In genomic region chr5:170788626-170789304, GRCh38 we compare ENCODE assay signal across 31 cellular contexts. TPM values are rescaled to one million over a fixed set of nuclear protein-coding genes. Genes with fewer than 3 reads are reported as not detected.
A peak's percentile ranks its signal among the peaks of the same experiment; 100 is the strongest.
DNase-seq lines count a peak whose midpoint lies in the region; ATAC-seq and TF ChIP-seq lines count a peak whose summit lies in the region.
"Had no signal": no experiment of that assay in that cellular context is flagged by ENCODE, and none has a peak within 500 bp of the region (broad histone marks: within the 10 kb centered on the region; RNA-seq: fewer than 3 reads in every experiment).

No MANE protein-coding gene starts in this region.

- no peak overlapping the region for H4K91ac ChIP-seq in trophoblast cell (ENCODE audit: low read depth, low read length)

- H3K27me3 ChIP-seq in heart left ventricle (no peaks in the 10 kb centered on the region), trophoblast cell (ENCODE audit: insufficient read depth, low read length) (no peaks in the 10 kb centered on the region), gastrocnemius medialis (no peaks in the 10 kb centered on the region)
- H3K27me3 ChIP-seq: BE2C, body of pancreas, Peyer's patch, spleen, stomach, vagina had no signal

- peaks cover 0 to 42% (median 10%) of the 10 kb centered on the region in 12 donors for H3K4me1 ChIP-seq in heart left ventricle
- H3K4me1 ChIP-seq in trophoblast cell (ENCODE audit: control insufficient read depth in 1 of 2, insufficient read depth in 2 of 2, low read length in 2 of 2): peaks cover 11 to 34% of the 10 kb centered on the region in 2 experiments
- peaks cover 0 to 2% of the 10 kb centered on the region in 2 donors for H3K4me1 ChIP-seq in gastrocnemius medialis
- H3K4me1 ChIP-seq: BE2C, body of pancreas, Peyer's patch, spleen, vagina had no signal

- H2AK5ac ChIP-seq in trophoblast cell (ENCODE audit: low read length): no peak overlapping the region

- no peak overlapping the region for H2BK5ac ChIP-seq in trophoblast cell (ENCODE audit: low read depth, low read length, poor library complexity)

- H3K27me3 Mint-ChIP-seq in WTC11 (ENCODE audit: low read depth): peaks cover 6% of the 10 kb centered on the region; the same call in 1 of the 2 replicates
- H3K27me3 Mint-ChIP-seq: activated CD4-positive, alpha-beta T cell treated with anti-CD3 and anti-CD28 coated beads for 36 hours had no signal

- H4K8ac ChIP-seq in trophoblast cell (ENCODE audit: low read depth, low read length): peak overlapping the region; percentile 25

- no peak overlapping the region for H2BK12ac ChIP-seq in trophoblast cell (ENCODE audit: low read length)

- peak overlapping the region; percentile 71 for H3K4ac ChIP-seq in trophoblast cell (ENCODE audit: low read depth, low read length)

- H3K27ac ChIP-seq in heart left ventricle: peak overlapping the region in 10 of 12 donors; percentile 2 to 78 (median 64)
- H3K27ac ChIP-seq in trophoblast cell (ENCODE audit: low read depth, low read length): peak overlapping the region; percentile 43
- peak overlapping the region in 2 of 4 donors; percentile 29 to 46 for H3K27ac ChIP-seq in gastrocnemius medialis
- H3K27ac ChIP-seq: body of pancreas, Peyer's patch, spleen, stomach, vagina had no signal

- H3K14ac ChIP-seq in trophoblast cell (ENCODE audit: low read length): peak overlapping the region; percentile 11

- peak overlapping the region in 5 of 12 donors; percentile 10 to 32 (median 25) for H3K4me3 ChIP-seq in heart left ventricle
- no peak overlapping the region for H3K4me3 ChIP-seq in trophoblast cell (ENCODE audit: low read depth, low read length)
- no peak overlapping the region for H3K4me3 ChIP-seq in gastrocnemius medialis
- H3K4me3 ChIP-seq: body of pancreas, Peyer's patch, spleen, stomach, vagina had no signal

- H3K4me1 Mint-ChIP-seq in WTC11: peaks cover 51% of the 10 kb centered on the region
- H3K4me1 Mint-ChIP-seq: activated CD4-positive, alpha-beta T cell treated with anti-CD3 and anti-CD28 coated beads for 36 hours; memory B cell had no signal

- H3K79me1 ChIP-seq in trophoblast cell (ENCODE audit: low read length): peaks cover 32% of the 10 kb centered on the region

- H3K23ac ChIP-seq in trophoblast cell (ENCODE audit: low read length): no peak overlapping the region

- no peaks in the 10 kb centered on the region for H3K9me3 Mint-ChIP-seq in WTC11
- H3K9me3 Mint-ChIP-seq: activated T-helper 2 cell treated with anti-CD3 and anti-CD28 coated beads, Interferon-gamma antibody, Interleukin-2, Interleukin-4, amounts not matched to agents 10 μg/mL and 5 μg/mL and 100 μg/mL, durations not matched to agents 14 hours and 24 hours and 36 hours; CD8-positive, alpha-beta T cell; H9; memory B cell had no signal

- TF ChIP-seq CTCF in heart left ventricle (IDR thresholded peaks at IDR 0.05) (no peak), WTC11 (IDR thresholded peaks at IDR 0.05) (no peak), gastrocnemius medialis (IDR thresholded peaks at IDR 0.05 in 4 of 5, conservative IDR thresholded peaks at IDR 0.05 in 1 of 5) (no peak)

- in situ Hi-C loops in gastrocnemius medialis (cut with MboI; ENCODE audit: low sequenced_read_pairs in 4 of 4): no loop called here

- H3K9ac ChIP-seq in trophoblast cell (ENCODE audit: low read length): no peak overlapping the region

- peak overlapping the region; percentile 55 for H3K18ac ChIP-seq in trophoblast cell (ENCODE audit: low read length)

- POLR2A ChIA-PET in WTC11 (lab: Charles Lee): interaction anchor here (0.9 to 2.0 kb wide), 2 partner anchors 23 to 44 kb away, joined by 3 to 12 read pairs; no protein-coding TSS in a partner anchor

- no peaks in the 10 kb centered on the region for H3K36me3 Mint-ChIP-seq in WTC11
- H3K36me3 Mint-ChIP-seq: CD8-positive, alpha-beta T cell; memory B cell had no signal

- no peak overlapping the region for H3K4me3 Mint-ChIP-seq in WTC11
- H3K4me3 Mint-ChIP-seq: activated CD4-positive, alpha-beta T cell treated with anti-CD3 and anti-CD28 coated beads for 36 hours; activated CD8-positive, alpha-beta T cell treated with anti-CD3 and anti-CD28 coated beads, Interleukin-2, amount 10 ng/mL, durations not matched to agents 7 days and 5 days; CD8-positive, alpha-beta T cell; H9; memory B cell had no signal

- intact Hi-C loops in heart left ventricle (cut with DNase I): loop anchor here in 1 of 10 donors (2.0 kb wide), 1 partner anchor 44 kb away; no protein-coding TSS in a partner anchor
- intact Hi-C loops in left ventricle myocardium superior (cut with micrococcal nuclease): no loop called here
- intact Hi-C loops in gastrocnemius medialis (cut with DNase I; ENCODE audit: low total_unique reads): no loop called here

- H3K9me3 ChIP-seq in heart left ventricle: no peaks in the 10 kb centered on the region
- no peaks in the 10 kb centered on the region for H3K9me3 ChIP-seq in trophoblast cell (ENCODE audit: insufficient read depth, low read depth, low read length)
- H3K9me3 ChIP-seq in gastrocnemius medialis: no peaks in the 10 kb centered on the region
- H3K9me3 ChIP-seq: BE2C, body of pancreas, Peyer's patch, spleen, stomach, vagina had no signal

- WGBS in heart left ventricle, 4 donors: 59 to 76% (median 70%) methylated on average over 11 of the region's 11 CpGs
- no CpG with 5 or more reads among the region's 11 CpGs for WGBS in trophoblast cell (ENCODE audit: extremely low coverage, insufficient coverage, insufficient read length)

- no peak overlapping the region for H2AFZ ChIP-seq in trophoblast cell (ENCODE audit: insufficient read depth, low read length, poor library complexity)

- TF ChIP-seq POLR2A in heart left ventricle (IDR thresholded peaks at IDR 0.05) (no peak), gastrocnemius medialis (IDR thresholded peaks at IDR 0.05) (no peak)

- no peak overlapping the region for H3K27ac Mint-ChIP-seq in WTC11
- H3K27ac Mint-ChIP-seq: activated CD4-positive, alpha-beta T cell treated with anti-CD3 and anti-CD28 coated beads for 36 hours; activated CD8-positive, alpha-beta T cell treated with anti-CD3 and anti-CD28 coated beads, Interleukin-2, amount 10 ng/mL, durations not matched to agents 7 days and 5 days; activated T-helper 2 cell treated with anti-CD3 and anti-CD28 coated beads, Interferon-gamma antibody, Interleukin-2, Interleukin-4, amounts not matched to agents 10 μg/mL and 5 μg/mL and 100 μg/mL, durations not matched to agents 14 hours and 24 hours and 36 hours; CD8-positive, alpha-beta T cell; memory B cell had no signal

- no peak overlapping the region for H2BK120ac ChIP-seq in trophoblast cell (ENCODE audit: insufficient read depth, low read length, poor library complexity)

- H3K36me3 ChIP-seq in heart left ventricle (no peaks in the 10 kb centered on the region), trophoblast cell (ENCODE audit: control insufficient read depth in 1 of 2, insufficient read depth in 2 of 2, low read length in 2 of 2) (peaks cover 50 to 75% of the 10 kb centered on the region in 2 experiments), gastrocnemius medialis (no peaks in the 10 kb centered on the region)
- H3K36me3 ChIP-seq: BE2C, Peyer's patch, spleen, stomach, vagina had no signal

- peak in 1 of 5 donors; percentile 37 for DNase-seq in heart left ventricle
- DNase-seq in left ventricle myocardium superior: no peak
- peak; percentile 51 for DNase-seq in NCI-H1694 treated with DMSO at 0.1 percent for 48 hours (lab: John Stamatoyannopoulos, UW)
- DNase-seq in WTC11 (ENCODE audit: low spot score): no peak
- DNase-seq in trophoblast cell: no peak
- DNase-seq in gastrocnemius medialis: no peak
- DNase-seq: activated CD4-positive, alpha-beta T cell treated with anti-CD3 and anti-CD28 coated beads for 36 hours; activated CD8-positive, alpha-beta T cell treated with anti-CD3 and anti-CD28 coated beads, Interleukin-2, amount 10 ng/mL, durations not matched to agents 7 days and 5 days; activated naive CD4-positive, alpha-beta T cell treated with anti-CD3 and anti-CD28 coated beads, Interleukin-2, amount 50 U/mL, for 16 hours; BE2C; body of pancreas; CD8-positive, alpha-beta T cell; DMS79; H9; Karpas-422; NCI-H1436 treated with DMSO at 0.1 percent for 48 hours; NCI-H526 treated with DMSO at 0.1 percent for 48 hours; Peyer's patch; retina; spleen; stimulated activated CD4-positive, alpha-beta T cell treated with anti-CD3 and anti-CD28 coated beads, Interleukin-2, amount 100 ng/mL, for 24 hours; stimulated activated CD8-positive, alpha-beta memory T cell treated with anti-CD3 and anti-CD28 coated beads, Interleukin-4, amount 100 ng/mL, for 48 hours; stomach; SW 1271 had no signal

- CTCF ChIA-PET in WTC11 (lab: Charles Lee): interaction anchor here (0.9 to 12.2 kb wide), 6 partner anchors 11 to 151 kb away, joined by 3 to 449 read pairs (median 6); no protein-coding TSS in a partner anchor

- no peak overlapping the region for H3K4me2 ChIP-seq in trophoblast cell (ENCODE audit: low read length)

- no peak overlapping the region for H4K12ac ChIP-seq in trophoblast cell (ENCODE audit: low read depth, low read length)

- peaks cover 27% of the 10 kb centered on the region for H3K79me2 ChIP-seq in trophoblast cell (ENCODE audit: control insufficient read depth, insufficient read depth, low read length, poor library complexity)

- ATAC-seq in heart left ventricle (peak in 2 of 4 donors; percentile 21 to 60), left ventricle myocardium superior (no peak), WTC11 (no peak), gastrocnemius medialis (no peak), HG03469 (IDR thresholded peaks at IDR 0.05; ENCODE audit: unreplicated experiment) (no peak)
- ATAC-seq: activated CD4-positive, alpha-beta T cell treated with anti-CD3 and anti-CD28 coated beads for 36 hours; activated CD8-positive, alpha-beta T cell treated with anti-CD3 and anti-CD28 coated beads, Interleukin-2, amount 10 ng/mL, durations not matched to agents 7 days and 5 days; body of pancreas; CD8-positive, alpha-beta T cell had no signal

TF ChIP-seq in WTC11, 78 proteins besides CTCF, POLR2A, EP300 and RAD21:
- TF ChIP-seq MAX (CRISPR knock-in tag; IDR thresholded peaks at IDR 0.05) (0 out of 2 replicates have a peak, but pooled peaks have one; percentile 4), ZNF232 (CRISPR knock-in tag; IDR thresholded peaks at IDR 0.05) (no peak), CDX4 (CRISPR knock-in tag; IDR thresholded peaks at IDR 0.05; ENCODE audit: borderline replicate concordance) (no peak)

RNA-seq across cellular contexts. Expression of gene GABRP, which starts 5.2 kb away (rescaled TPM):
- total RNA-seq in heart left ventricle (1 to 10 TPM in 1 of 9 donors, under 1 TPM in 5, not detected in 3; 0.21 to 2.9 (median 0.31) TPM), left ventricle myocardium superior (not detected), WTC11 (2021) (4.8 to 9.9 TPM (median 9.8 TPM) in 3 replicates), gastrocnemius medialis (not detected)
- under 1 TPM; 0.08 to 0.22 TPM for polyA plus RNA-seq in heart left ventricle
- polyA plus RNA-seq in trophoblast cell (2013): 935 and 1,007 TPM in 2 replicates
- total RNA-seq: activated CD4-positive, alpha-beta T cell treated with anti-CD3 and anti-CD28 coated beads for 36 hours; activated CD8-positive, alpha-beta T cell treated with anti-CD3 and anti-CD28 coated beads, Interleukin-2, amount 10 ng/mL, durations not matched to agents 7 days and 5 days; activated T-helper 2 cell treated with anti-CD3 and anti-CD28 coated beads, Interferon-gamma antibody, Interleukin-2, Interleukin-4, amounts not matched to agents 10 μg/mL and 5 μg/mL and 100 μg/mL, durations not matched to agents 14 hours and 24 hours and 36 hours; CD8-positive, alpha-beta T cell; cerebellum; osteocyte had no signal
- polyA plus RNA-seq: neural cell had no signal
